10 cellular contexts compared by ENCODE assay signal in genomic region chr9:127876026-127876763, GRCh38.
DNase-seq lines count a peak whose midpoint lies in the region; TF ChIP-seq lines count a peak whose summit lies in the region.
"Had no signal": no experiment of that assay in that cellular context is flagged by ENCODE, and none has a peak within 500 bp of the region (broad histone marks: within the 10 kb centered on the region; RNA-seq: fewer than 3 reads in every experiment).

No MANE protein-coding gene starts in this region.

- peak overlapping the region; percentile 62; the same call in 1 of the 2 replicates for H3K27ac ChIP-seq in 22Rv1

- H3K9me3 ChIP-seq in adipocyte (ENCODE audit: control insufficient read depth, low read length): no peaks in the 10 kb centered on the region
- no peaks in the 10 kb centered on the region for H3K9me3 ChIP-seq in mucosa of stomach (ENCODE audit: control insufficient read depth, low read length)

- H3K9ac ChIP-seq in adipocyte (ENCODE audit: low read length) (peak overlapping the region; percentile 93), mucosa of stomach (ENCODE audit: low read length) (peak overlapping the region; percentile 74)

- peaks cover 48% of the 10 kb centered on the region for H3K4me1 ChIP-seq in adipocyte (ENCODE audit: control insufficient read depth, insufficient read depth, low read length)
- H3K4me1 ChIP-seq in mucosa of stomach (ENCODE audit: control insufficient read depth, insufficient read depth, low read length): peaks cover 44% of the 10 kb centered on the region

- H3K4me3 ChIP-seq in adipocyte (ENCODE audit: low read length) (peak overlapping the region; percentile 85), mucosa of stomach (ENCODE audit: low read length) (no peak overlapping the region)

- TF ChIP-seq CTCF in 22Rv1 (IDR thresholded peaks at IDR 0.05): no peak

- peaks cover 19% of the 10 kb centered on the region for H3K36me3 ChIP-seq in adipocyte (ENCODE audit: control insufficient read depth, insufficient read depth, low read length, severe bottlenecking)
- no peaks in the 10 kb centered on the region for H3K36me3 ChIP-seq in mucosa of stomach (ENCODE audit: control insufficient read depth, insufficient read depth, low read length)

- no peak for DNase-seq in adipocyte (ENCODE audit: low read depth)
- DNase-seq in activated CD4-positive, alpha-beta T cell treated with anti-CD3 and anti-CD28 coated beads for 1 hour: no peak
- no peak for DNase-seq in nucleus accumbens (lab: John Stamatoyannopoulos, UW)
- DNase-seq in anterior cingulate cortex (lab: John Stamatoyannopoulos, UW): no peak
- DNase-seq: activated CD8-positive, alpha-beta memory T cell treated with anti-CD3 and anti-CD28 coated beads for 24 hours; CD4-positive, alpha-beta memory T cell; GOT3; NCI-H1417 had no signal

- H3K27me3 ChIP-seq in adipocyte (replicated peaks; ENCODE audit: control insufficient read depth, insufficient read depth, low read length): no peaks in the 10 kb centered on the region
- H3K27me3 ChIP-seq in mucosa of stomach (ENCODE audit: control insufficient read depth, insufficient read depth, low read length): no peaks in the 10 kb centered on the region
